Comparison of ENCODE assay signal across 8 cellular contexts in the genomic region with DNA sequence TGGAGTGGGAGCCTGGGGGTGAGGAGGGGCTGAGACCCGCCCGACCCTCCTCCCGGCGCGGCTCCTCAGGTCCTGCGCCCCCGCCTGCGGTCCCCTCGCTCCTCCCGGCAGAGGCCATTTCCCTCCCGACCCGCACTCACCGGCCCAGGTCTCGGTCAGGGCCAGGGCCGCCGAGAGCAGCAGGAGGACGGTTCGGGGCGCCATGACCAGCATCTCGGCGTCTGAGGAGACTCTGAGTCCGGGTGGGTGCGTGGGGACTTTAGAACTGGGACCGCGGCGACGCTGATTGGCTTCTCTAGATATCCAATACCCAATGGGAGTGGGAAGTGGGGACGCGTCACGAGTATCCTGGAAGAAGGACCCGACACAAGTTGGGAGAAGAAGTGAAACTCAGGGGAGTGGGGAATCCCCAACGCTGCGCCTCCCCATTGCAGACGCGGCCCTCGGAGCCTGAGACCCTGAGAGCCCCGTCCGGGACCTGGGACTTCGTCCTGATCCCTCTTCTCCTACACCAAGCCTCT. TPM values are rescaled to one million over a fixed set of nuclear protein-coding genes. Genes with fewer than 3 reads are reported as not detected.
DNase-seq lines count a peak whose midpoint lies in the region; ATAC-seq and TF ChIP-seq lines count a peak whose summit lies in the region.

A gene (minus strand): TSS at position 234 of the 521 bp plus-strand sequence. CDS start 21 bp downstream, at position 213.

- no peaks in the 10 kb centered on the region for H3K9me3 Mint-ChIP-seq in immature natural killer cell

- H3K4me3 Mint-ChIP-seq in immature natural killer cell: peak within 1 kb of the TSS; percentile 96 to 99 (median 97)

- TF ChIP-seq CTCF in GM12865 (IDR thresholded peaks at IDR 0.05; ENCODE audit: insufficient read depth, low read depth, low read length, missing control alignments) (no peak), WI38 (IDR thresholded peaks at IDR 0.05; ENCODE audit: low read depth, low read length) (no peak), cardiac fibroblast (IDR thresholded peaks at IDR 0.05; ENCODE audit: low read depth, low read length) (no peak)

- peak within 1 kb of the TSS; percentile 99 to 100 (median 100) for H3K27ac Mint-ChIP-seq in immature natural killer cell

- H3K36me3 Mint-ChIP-seq in immature natural killer cell: peaks cover 32 to 37% (median 37%) of the 10 kb centered on the region in 3 donors

- H3K4me3 ChIP-seq in GM12865 (ENCODE audit: low read depth, low read length) (peak within 1 kb of the TSS; percentile 86), WI38 (ENCODE audit: low read depth, low read length) (peak within 1 kb of the TSS; percentile 73), cardiac fibroblast (replicated peaks in 1 of 2; ENCODE audit: low read depth in 2 of 2, low read length in 2 of 2) (peak within 1 kb of the TSS; percentile 71 to 75), skin epidermis (peak within 1 kb of the TSS; percentile 43 to 82 (median 67))

- H3K4me1 Mint-ChIP-seq in immature natural killer cell: peaks cover 60 to 61% of the 10 kb centered on the region in 2 donors

- peak; percentile 95 for DNase-seq in GM12865 (ENCODE audit: low read depth)
- DNase-seq in NCI-H1092 treated with DMSO at 0.1 percent for 48 hours (lab: John Stamatoyannopoulos, UW): peak; percentile 1
- DNase-seq in cardiac fibroblast (ENCODE audit: low read depth in 2 of 2): peak; percentile 84
- peak; percentile 83 to 85 (median 84) for DNase-seq in immature natural killer cell
- no peak for DNase-seq in HuH-7.5 (ENCODE audit: low spot score)

- H3K27ac ChIP-seq in skin epidermis: peak within 1 kb of the TSS in 20 of 21 experiments; percentile 50 to 100 (median 87)

- peaks cover 54 to 59% (median 55%) of the 10 kb centered on the region in 3 donors for H3K27me3 Mint-ChIP-seq in immature natural killer cell (ENCODE audit: low read depth in 3 of 3)

- peak; percentile 74 for ATAC-seq in HG02571 (IDR thresholded peaks at IDR 0.05; ENCODE audit: unreplicated experiment)

RNA-seq across cellular contexts. Expression of the gene that starts here (rescaled TPM):
- polyA plus RNA-seq in immature natural killer cell: over 10,000 TPM in 2 of 3 donors, 1,000 to 10,000 TPM in 1; 9,643 to 11,927 (median 10,594) TPM
